10 cellular contexts compared by ENCODE assay signal in the genomic region with DNA sequence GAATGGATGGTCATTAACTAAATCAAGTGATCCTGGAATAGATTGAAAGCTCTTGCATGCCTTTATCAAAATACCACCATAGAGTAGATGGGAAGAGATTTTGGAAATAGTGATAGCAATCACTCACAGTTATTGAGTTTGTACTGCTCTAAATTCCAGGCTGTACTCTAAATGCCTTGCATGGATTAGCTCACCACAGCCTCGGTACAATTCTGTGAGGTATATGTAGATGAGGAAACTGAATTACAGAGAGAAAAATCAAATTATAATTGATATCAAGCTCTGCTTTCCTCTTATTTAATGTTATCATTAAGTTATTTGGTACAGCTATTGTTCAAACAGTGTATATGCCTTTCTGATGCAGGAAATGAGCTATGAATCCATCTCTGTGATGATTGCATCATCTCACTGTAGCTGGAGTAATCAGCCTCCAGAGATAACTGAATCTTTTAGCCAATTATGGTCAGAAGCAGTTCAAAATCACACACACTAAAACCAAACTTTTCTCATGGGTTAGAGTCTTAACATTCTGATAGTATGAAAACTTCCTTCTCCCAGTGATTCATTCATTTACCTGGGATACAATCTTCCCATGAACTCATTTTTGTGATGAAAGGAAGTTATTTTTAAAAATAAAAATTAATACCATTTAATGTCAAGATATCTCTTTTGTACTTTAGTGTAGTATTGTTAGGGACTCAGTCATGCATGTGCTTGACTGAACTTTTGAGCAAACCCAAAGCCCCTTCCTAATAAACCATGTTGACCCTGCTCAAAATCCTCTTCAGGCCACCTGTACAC. TPM values are rescaled to one million over a fixed set of nuclear protein-coding genes. Genes with fewer than 3 reads are reported as not detected.
DNase-seq lines count a peak whose midpoint lies in the region; ATAC-seq and TF ChIP-seq lines count a peak whose summit lies in the region.
"Had no signal": no experiment of that assay in that cellular context is flagged by ENCODE, and none has a peak within 500 bp of the region (broad histone marks: within the 10 kb centered on the region; RNA-seq: fewer than 3 reads in every experiment).

No MANE protein-coding gene starts in this region.

- H3K36me3 ChIP-seq in hepatocyte (replicated peaks; ENCODE audit: insufficient read depth, low read depth) (no peaks in the 10 kb centered on the region), left lung (no peaks in the 10 kb centered on the region), adrenal gland (replicated peaks in 1 of 2) (no peaks in the 10 kb centered on the region)

- no peaks in the 10 kb centered on the region for H3K9me3 Mint-ChIP-seq in activated T-helper 1 cell treated with anti-CD3 and anti-CD28 coated beads, Interleukin-12 subunit alpha, Interleukin-12 subunit beta, Interleukin-2, Interleukin-4 antibody, amounts not matched to agents 30 ng/mL and 10 ng/mL and 1 ng/mL, durations not matched to agents 14 hours and 24 hours and 36 hours
- H3K9me3 Mint-ChIP-seq: naive thymus-derived CD4-positive, alpha-beta T cell; type B pancreatic cell had no signal

- TF ChIP-seq CTCF in AG04450 (IDR thresholded peaks at IDR 0.05; ENCODE audit: low read depth, low read length) (no peak), hepatocyte (IDR thresholded peaks at IDR 0.05; ENCODE audit: poor library complexity) (no peak), left lung (IDR thresholded peaks at IDR 0.05) (no peak), adrenal gland (IDR thresholded peaks at IDR 0.05) (no peak)

- 55% methylated on average over 1 of the region's 1 CpG for WGBS in hepatocyte (ENCODE audit: low lambda C conversion rate, missing lambda C conversion rate)
- WGBS in adrenal gland, 4 donors, result 63 to 86% (median 79%) methylated on average over 1 of the region's 1 CpG

- no peak overlapping the region for H3K27ac Mint-ChIP-seq in activated T-helper 1 cell treated with anti-CD3 and anti-CD28 coated beads, Interleukin-12 subunit alpha, Interleukin-12 subunit beta, Interleukin-2, Interleukin-4 antibody, amounts not matched to agents 30 ng/mL and 10 ng/mL and 1 ng/mL, durations not matched to agents 14 hours and 24 hours and 36 hours
- H3K27ac Mint-ChIP-seq: naive thymus-derived CD4-positive, alpha-beta T cell; type B pancreatic cell had no signal

- no peak overlapping the region for H3K4me2 ChIP-seq in hepatocyte

- no peak overlapping the region for H3K4me3 Mint-ChIP-seq in activated T-helper 1 cell treated with anti-CD3 and anti-CD28 coated beads, Interleukin-12 subunit alpha, Interleukin-12 subunit beta, Interleukin-2, Interleukin-4 antibody, amounts not matched to agents 30 ng/mL and 10 ng/mL and 1 ng/mL, durations not matched to agents 14 hours and 24 hours and 36 hours
- H3K4me3 Mint-ChIP-seq: naive thymus-derived CD4-positive, alpha-beta T cell; type B pancreatic cell had no signal

- H3K4me1 Mint-ChIP-seq in activated T-helper 1 cell treated with anti-CD3 and anti-CD28 coated beads, Interleukin-12 subunit alpha, Interleukin-12 subunit beta, Interleukin-2, Interleukin-4 antibody, amounts not matched to agents 30 ng/mL and 10 ng/mL and 1 ng/mL, durations not matched to agents 14 hours and 24 hours and 36 hours (ENCODE audit: low read depth), result no peaks in the 10 kb centered on the region

- H3K27me3 ChIP-seq in AG04450 (ENCODE audit: control insufficient read depth, insufficient read depth, low read length) (no peaks in the 10 kb centered on the region), hepatocyte (no peaks in the 10 kb centered on the region), left lung (no peaks in the 10 kb centered on the region), adrenal gland (no peaks in the 10 kb centered on the region)

- H3K36me3 Mint-ChIP-seq in activated T-helper 1 cell treated with anti-CD3 and anti-CD28 coated beads, Interleukin-12 subunit alpha, Interleukin-12 subunit beta, Interleukin-2, Interleukin-4 antibody, amounts not matched to agents 30 ng/mL and 10 ng/mL and 1 ng/mL, durations not matched to agents 14 hours and 24 hours and 36 hours (ENCODE audit: low read depth), result no peaks in the 10 kb centered on the region

- POLR2A ChIA-PET in AG04450 (lab: Yijun Ruan, JAX), result interaction anchor here (0.6 to 1.9 kb wide), 2 partner anchors 51 to 52 kb away, joined by 3 to 11 read pairs; partner anchors contain the start of gene RNF217

- H3K79me2 ChIP-seq in hepatocyte, result peaks cover 17% of the 10 kb centered on the region

- DNase-seq in AG04450 (ENCODE audit: low read depth, low spot score) (peak; percentile 59), H4 (ENCODE audit: low spot score) (peak; percentile 29), SW480 (ENCODE audit: low spot score) (peak; percentile 26), hepatocyte (ENCODE audit: low spot score) (no peak), left lung (no peak), adrenal gland (no peak)
- no peak for DNase-seq in activated T-helper 1 cell treated with anti-CD3 and anti-CD28 coated beads, Interleukin-12 subunit alpha, Interleukin-12 subunit beta, Interleukin-2, Interleukin-4 antibody, amounts not matched to agents 30 ng/mL and 10 ng/mL and 1 ng/mL, durations not matched to agents 14 hours and 24 hours and 36 hours (ENCODE audit: low spot score)
- DNase-seq: naive thymus-derived CD4-positive, alpha-beta T cell had no signal

- peak overlapping the region; percentile 78 for H3K27ac ChIP-seq in AG04450 (ENCODE audit: low read depth, low read length)
- H3K27ac ChIP-seq in hepatocyte, result peak overlapping the region; percentile 5
- no peak overlapping the region for H3K27ac ChIP-seq in left lung
- H3K27ac ChIP-seq in adrenal gland, result no peak overlapping the region

- H3K4me3 ChIP-seq in AG04450 (ENCODE audit: low read depth, low read length), result no peak overlapping the region
- no peak overlapping the region for H3K4me3 ChIP-seq in hepatocyte
- no peak overlapping the region for H3K4me3 ChIP-seq in left lung
- no peak overlapping the region for H3K4me3 ChIP-seq in adrenal gland

- CTCF ChIA-PET in AG04450 (lab: Charles Lee), result interaction anchor here (1.0 to 1.8 kb wide), 3 partner anchors 51 to 143 kb away, joined by 3 to 6 read pairs (median 4); no protein-coding TSS in a partner anchor

- TF ChIP-seq POLR2A in adrenal gland (IDR thresholded peaks at IDR 0.05), result no peak

- no peaks in the 10 kb centered on the region for H4K20me1 ChIP-seq in hepatocyte (ENCODE audit: insufficient read depth, poor library complexity, severe bottlenecking)

- ATAC-seq in left lung (no peak), GM19467 (IDR thresholded peaks at IDR 0.05; ENCODE audit: unreplicated experiment) (no peak)
- ATAC-seq: naive thymus-derived CD4-positive, alpha-beta T cell had no signal

- H3K9me3 ChIP-seq in AG04450 (ENCODE audit: control insufficient read depth, insufficient read depth, low read length), result no peaks in the 10 kb centered on the region
- no peaks in the 10 kb centered on the region for H3K9me3 ChIP-seq in hepatocyte (ENCODE audit: low read depth)
- H3K9me3 ChIP-seq in left lung, result no peaks in the 10 kb centered on the region
- no peaks in the 10 kb centered on the region for H3K9me3 ChIP-seq in adrenal gland (replicated peaks in 1 of 3)

- no peaks in the 10 kb centered on the region for H3K9me2 ChIP-seq in hepatocyte (replicated peaks; ENCODE audit: insufficient read depth)

- no peaks in the 10 kb centered on the region for H3K4me1 ChIP-seq in hepatocyte (ENCODE audit: insufficient read depth)
- peaks cover 0 to 22% of the 10 kb centered on the region in 2 donors for H3K4me1 ChIP-seq in left lung
- H3K4me1 ChIP-seq in adrenal gland (replicated peaks in 1 of 2), result peaks cover 0 to 16% of the 10 kb centered on the region in 2 donors

- H2AFZ ChIP-seq in hepatocyte, result no peak overlapping the region

- intact Hi-C loops in left lung (cut with DNase I) (no loop called here), adrenal gland (cut with DNase I) (no loop called here)
- intact Hi-C loops in activated T-helper 1 cell treated with anti-CD3 and anti-CD28 coated beads, Interleukin-12 subunit alpha, Interleukin-12 subunit beta, Interleukin-2, Interleukin-4 antibody, amounts not matched to agents 30 ng/mL and 10 ng/mL and 1 ng/mL, durations not matched to agents 14 hours and 24 hours and 36 hours (cut with micrococcal nuclease), result no loop called here

- H3K27me3 Mint-ChIP-seq in activated T-helper 1 cell treated with anti-CD3 and anti-CD28 coated beads, Interleukin-12 subunit alpha, Interleukin-12 subunit beta, Interleukin-2, Interleukin-4 antibody, amounts not matched to agents 30 ng/mL and 10 ng/mL and 1 ng/mL, durations not matched to agents 14 hours and 24 hours and 36 hours (ENCODE audit: insufficient read depth), result peaks cover 1% of the 10 kb centered on the region
- H3K27me3 Mint-ChIP-seq: type B pancreatic cell had no signal

RNA-seq across cellular contexts. Expression of gene RNF217, which starts 52.1 kb away (rescaled TPM):
- polyA plus RNA-seq in AG04450 (2011; rRNA removed) (21.8 and 24.6 TPM in 2 replicates), hepatocyte (7.9 and 8.8 TPM in 2 replicates), adrenal gland (1 to 10 TPM; 5.6 to 10.0 (median 7.1) TPM)
- 56.5 and 71.5 TPM in 2 replicates for polyA minus RNA-seq in AG04450 (2011; rRNA and poly(A)+ RNA removed)
- total RNA-seq in H4 (2014; rRNA removed; shearing (Covaris generic)), result 3.8 and 7.0 TPM in 2 replicates
- total RNA-seq in hepatocyte (18.4 and 167 TPM in 2 replicates), left lung (10 to 100 TPM; 17.2 to 18.5 TPM), adrenal gland (10 to 100 TPM in 6 of 8 donors, 1 to 10 TPM in 2; 7.1 to 23.0 (median 16.1) TPM)
- total RNA-seq in activated T-helper 1 cell treated with anti-CD3 and anti-CD28 coated beads, Interleukin-12 subunit alpha, Interleukin-12 subunit beta, Interleukin-2, Interleukin-4 antibody, amounts not matched to agents 30 ng/mL and 10 ng/mL and 1 ng/mL, durations not matched to agents 14 hours and 24 hours and 36 hours, result 1.8 and 2.3 TPM in 2 replicates

Comparison
In these comparisons a context has a peak if more than half of its experiments do, and no peak if none do; other contexts are left out.
1. DNase-seq: peak in AG04450 (single experiment), H4 (single experiment) and SW480 (single experiment); none in hepatocyte (single experiment), left lung (0 of 2), adrenal gland (0 of 7) and activated T-helper 1 cell treated with anti-CD3 and anti-CD28 coated beads, Interleukin-12 subunit alpha, Interleukin-12 subunit beta, Interleukin-2, Interleukin-4 antibody, amounts not matched to agents 30 ng/mL and 10 ng/mL and 1 ng/mL, durations not matched to agents 14 hours and 24 hours and 36 hours (single experiment).
2. H3K27ac ChIP-seq: peak in AG04450 (single experiment) and hepatocyte (single experiment); none in left lung (0 of 2) and adrenal gland (0 of 5).